Comparison of ENCODE assay signal across 23 cellular contexts in genomic region chr22:36658900-36659299, GRCh38. TPM values are rescaled to one million over a fixed set of nuclear protein-coding genes. Genes with fewer than 3 reads are reported as not detected.
DNase-seq lines count a peak whose midpoint lies in the region; ATAC-seq and TF ChIP-seq lines count a peak whose summit lies in the region.
"Had no signal": no experiment of that assay in that cellular context is flagged by ENCODE, and none has a peak within 500 bp of the region (broad histone marks: within the 10 kb centered on the region; RNA-seq: fewer than 3 reads in every experiment).

No MANE protein-coding gene starts in this region.

- DNase-seq in A673 (ENCODE audit: low spot score) (peak; percentile 15), IMR-90 (no peak), astrocyte of the spinal cord (ENCODE audit: low read depth, low spot score) (peak; percentile 45), mesenteric fat pad (ENCODE audit: low spot score) (peak; percentile 67), hepatocyte (ENCODE audit: low spot score) (no peak)
- DNase-seq: ACHN; activated CD4-positive, alpha-beta memory T cell treated with anti-CD3 and anti-CD28 coated beads, Interleukin-2, amount 10 ng/mL, durations not matched to agents 7 days and 5 days; activated naive CD4-positive, alpha-beta T cell treated with Interleukin-2 at 50 U/mL for 16 hours; activated T-cell treated with anti-CD3 and anti-CD28 coated beads, Interleukin-2, amount 50 U/mL, for 1 hour; Karpas-422; natural killer cell; NCI-H1092 treated with DMSO at 0.1 percent for 48 hours; NCI-H526 treated with DMSO at 0.1 percent for 48 hours; stimulated activated CD4-positive, alpha-beta T cell treated with anti-CD3 and anti-CD28 coated beads, Interleukin-4, amount 100 ng/mL, for 1 hour; upper lobe of right lung had no signal

- no peak overlapping the region for H3K56ac ChIP-seq in IMR-90 (ENCODE audit: extremely low read depth, insufficient read depth, low read length)

- H3K9me3 ChIP-seq in A673 (ENCODE audit: low read depth, low read length, poor library complexity, severe bottlenecking) (no peaks in the 10 kb centered on the region), IMR-90 (ENCODE audit: control insufficient read depth, insufficient read depth, low read length) (no peaks in the 10 kb centered on the region), hepatocyte (ENCODE audit: low read depth) (no peaks in the 10 kb centered on the region)
- H3K9me3 ChIP-seq: SJSA1, upper lobe of right lung had no signal

- H4K20me1 ChIP-seq in IMR-90 (ENCODE audit: insufficient read depth, low read length): no peaks in the 10 kb centered on the region
- no peaks in the 10 kb centered on the region for H4K20me1 ChIP-seq in hepatocyte (ENCODE audit: insufficient read depth, poor library complexity, severe bottlenecking)

- H3K36me3 ChIP-seq in A673 (ENCODE audit: insufficient read depth, low read length, poor library complexity, severe bottlenecking): no peaks in the 10 kb centered on the region
- no peaks in the 10 kb centered on the region for H3K36me3 ChIP-seq in IMR-90 (ENCODE audit: control insufficient read depth, insufficient read depth, low read length)
- no peaks in the 10 kb centered on the region for H3K36me3 ChIP-seq in hepatocyte (replicated peaks; ENCODE audit: insufficient read depth, low read depth)
- H3K36me3 ChIP-seq: SJSA1, upper lobe of right lung had no signal

- H3K4ac ChIP-seq in IMR-90 (ENCODE audit: low read depth, low read length): no peak overlapping the region

- intact Hi-C loops in A673 (cut with micrococcal nuclease; ENCODE audit: unreplicated experiment) (no loop called here), IMR-90 (cut with micrococcal nuclease) (no loop called here)

- no peaks in the 10 kb centered on the region for H3K27me3 ChIP-seq in A673 (replicated peaks; ENCODE audit: insufficient read depth, low read depth, low read length, poor library complexity)
- H3K27me3 ChIP-seq in IMR-90 (ENCODE audit: control insufficient read depth, insufficient read depth, low read length): peaks cover 19% of the 10 kb centered on the region
- H3K27me3 ChIP-seq in hepatocyte: no peaks in the 10 kb centered on the region

- TF ChIP-seq POLR2A in IMR-90 (IDR thresholded peaks at IDR 0.05; ENCODE audit: low read depth, low read length): no peak
- no peak for TF ChIP-seq POLR2A in GM18505 (IDR thresholded peaks at IDR 0.05; ENCODE audit: borderline replicate concordance, extremely low read depth, insufficient read depth, insufficient read length)

- H4K91ac ChIP-seq in IMR-90 (ENCODE audit: insufficient read depth, low read depth, low read length): peak overlapping the region; percentile 43; the same call in 1 of the 2 replicates

- TF ChIP-seq CTCF in A673 (conservative IDR thresholded peaks at IDR 0.05; ENCODE audit: low read depth, low read length) (no peak), IMR-90 (conservative IDR thresholded peaks at IDR 0.05; ENCODE audit: low read depth, low read length) (no peak), astrocyte of the spinal cord (IDR thresholded peaks at IDR 0.05; ENCODE audit: low read depth, low read length) (no peak), hepatocyte (IDR thresholded peaks at IDR 0.05; ENCODE audit: poor library complexity) (no peak)

- H2AFZ ChIP-seq in IMR-90 (replicated peaks; ENCODE audit: low read length, poor library complexity): peak overlapping the region; percentile 27
- no peak overlapping the region for H2AFZ ChIP-seq in hepatocyte

- no peak for TF ChIP-seq RAD21 in IMR-90 (IDR thresholded peaks at IDR 0.05; ENCODE audit: low read length)

- no peak overlapping the region for H3K23ac ChIP-seq in IMR-90 (ENCODE audit: low read depth, low read length)

- H3K27ac ChIP-seq in A673 (ENCODE audit: low read depth, low read length, poor library complexity, severe bottlenecking) (peak overlapping the region; percentile 64), IMR-90 (ENCODE audit: insufficient read depth, low read length) (no peak overlapping the region), hepatocyte (no peak overlapping the region)
- H3K27ac ChIP-seq: SJSA1, upper lobe of right lung had no signal

- H3K4me2 ChIP-seq in IMR-90 (ENCODE audit: low read depth, low read length): no peak overlapping the region
- no peak overlapping the region for H3K4me2 ChIP-seq in hepatocyte

- no peak overlapping the region; the same call in 1 of the 2 replicates for H3K18ac ChIP-seq in IMR-90 (ENCODE audit: low read depth, low read length)

- H3K9ac ChIP-seq in IMR-90 (ENCODE audit: low read depth, low read length): no peak overlapping the region

- ATAC-seq in IMR-90 (ENCODE audit: low read depth) (no peak), GM18505 (IDR thresholded peaks at IDR 0.05; ENCODE audit: unreplicated experiment) (no peak), GM18511 (IDR thresholded peaks at IDR 0.05; ENCODE audit: unreplicated experiment) (no peak), GM19455 (IDR thresholded peaks at IDR 0.05; ENCODE audit: unreplicated experiment) (no peak)
- ATAC-seq: natural killer cell, WTC11 had no signal

- no peak overlapping the region; the same call in 1 of the 2 replicates for H3K14ac ChIP-seq in IMR-90 (replicated peaks; ENCODE audit: low read depth, low read length)

- 0 out of 2 replicates have a peak overlapping the region, but pooled peaks have one; percentile 88 for H2BK20ac ChIP-seq in IMR-90 (ENCODE audit: low read depth, low read length)

- no peaks in the 10 kb centered on the region for H3K79me2 ChIP-seq in hepatocyte

- in situ Hi-C loops in IMR-90 (cut with MboI; ENCODE audit: low sequenced_read_pairs) (no loop called here), astrocyte of the spinal cord (cut with HindIII; ENCODE audit: low sequenced_read_pairs) (no loop called here)

- POLR2A ChIA-PET in A673 (lab: Charles Lee; ENCODE audit: low non-redundant PET) (no interaction called here), IMR-90 (lab: Charles Lee; ENCODE audit: unreplicated experiment) (no interaction called here)

- dilution Hi-C loops in IMR-90 (cut with HindIII; ENCODE audit: low sequenced_read_pairs, unreplicated experiment): no loop called here

- H3K9me1 ChIP-seq in IMR-90 (ENCODE audit: insufficient read depth, low read length): peaks cover 15% of the 10 kb centered on the region

- BruUV-seq in A673 (replicated peaks; lab: Mats Ljungman, UMichigan) (no TSS peak), IMR-90 (replicated peaks; lab: Mats Ljungman, UMichigan) (no TSS peak)

- H2BK120ac ChIP-seq in IMR-90 (ENCODE audit: low read depth, low read length): peak overlapping the region; percentile 63; the same call in 1 of the 2 replicates

- 0 out of 3 replicates have a peak overlapping the region, but pooled peaks have one; percentile 52 for H2BK15ac ChIP-seq in IMR-90 (ENCODE audit: low read depth, low read length)

- H3K79me1 ChIP-seq in IMR-90 (ENCODE audit: low read depth in 1 of 2, low read length in 2 of 2): no peaks in the 10 kb centered on the region

- CTCF ChIA-PET in A673 (lab: Charles Lee): no interaction called here
- CTCF ChIA-PET in IMR-90 (lab: Yijun Ruan, JAX): no interaction called here

- no peaks in the 10 kb centered on the region for H3K9me2 ChIP-seq in hepatocyte (replicated peaks; ENCODE audit: insufficient read depth)

- no CpG with 5 or more reads among the region's 9 CpGs for WGBS in IMR-90 (ENCODE audit: extremely low coverage in 2 of 2, insufficient read length in 1 of 2), 2 experiments
- WGBS in hepatocyte (ENCODE audit: low lambda C conversion rate, missing lambda C conversion rate): 93% methylated on average over 8 of the region's 9 CpGs

- peak overlapping the region; percentile 87; the same call in 1 of the 2 replicates for H2AK5ac ChIP-seq in IMR-90 (ENCODE audit: low read depth, low read length)

- H3K4me1 ChIP-seq in A673 (ENCODE audit: insufficient read depth, low read length, poor library complexity, severe bottlenecking): peaks cover 15% of the 10 kb centered on the region
- peaks cover 11% of the 10 kb centered on the region; the same call in 1 of the 2 replicates for H3K4me1 ChIP-seq in IMR-90 (ENCODE audit: control insufficient read depth, insufficient read depth, low read length)
- H3K4me1 ChIP-seq in hepatocyte (ENCODE audit: insufficient read depth): no peaks in the 10 kb centered on the region

- H2BK5ac ChIP-seq in IMR-90 (ENCODE audit: low read depth, low read length, poor library complexity, severe bottlenecking): no peak overlapping the region

- peak overlapping the region; percentile 58 for H2AK9ac ChIP-seq in IMR-90 (replicated peaks; ENCODE audit: low read depth, low read length, poor library complexity)

- no peak overlapping the region for H3K4me3 ChIP-seq in A673 (ENCODE audit: low read depth, low read length, poor library complexity, severe bottlenecking)
- no peak overlapping the region for H3K4me3 ChIP-seq in IMR-90 (ENCODE audit: insufficient read depth, low read depth, low read length)
- H3K4me3 ChIP-seq in astrocyte of the spinal cord (ENCODE audit: low read depth, low read length): no peak overlapping the region
- no peak overlapping the region for H3K4me3 ChIP-seq in hepatocyte
- H3K4me3 ChIP-seq: SJSA1, skin epidermis, upper lobe of right lung had no signal

- H4K5ac ChIP-seq in IMR-90 (ENCODE audit: low read depth, low read length): no peak overlapping the region

- no peak overlapping the region for H4K8ac ChIP-seq in IMR-90 (ENCODE audit: low read depth in 2 of 2, low read length in 2 of 2)

TF ChIP-seq in IMR-90, 13 proteins besides CTCF, POLR2A, EP300 and RAD21:
- no peak for TF ChIP-seq CEBPB (IDR thresholded peaks at IDR 0.05; ENCODE audit: low read depth, low read length)
TF ChIP-seq in IMR-90: peak in this region for 0.

RNA-seq across cellular contexts. Expression of gene CACNG2, which starts 44.7 kb away (rescaled TPM):
- not detected in 2 replicates for total RNA-seq in A673 (2021)
- not detected in 2 replicates for total RNA-seq in IMR-90 (2012; rRNA removed)
- polyA plus RNA-seq in IMR-90 (2012; rRNA removed): not detected in 2 replicates
- not detected in 2 replicates for polyA plus RNA-seq in IMR-90 (2012; cell fraction: cytosol; rRNA removed)
- not detected in 2 replicates for polyA plus RNA-seq in IMR-90 (2012; cell fraction: nucleus; rRNA removed; ENCODE audit: low replicate concordance)
- 0.19 TPM for total RNA-seq in mesenteric fat pad
- not detected in 2 replicates for total RNA-seq in hepatocyte
- polyA plus RNA-seq in hepatocyte: not detected in 2 replicates
- total RNA-seq: activated CD4-positive, alpha-beta memory T cell treated with anti-CD3 and anti-CD28 coated beads, Interleukin-2, amount 10 ng/mL, durations not matched to agents 7 days and 5 days; fibroblast of villous mesenchyme; kidney epithelial cell; natural killer cell; SJSA1; upper lobe of right lung; WTC11 had no signal

Comparison
In these comparisons a context has a peak if more than half of its experiments do, and no peak if none do; other contexts are left out.
1. DNase-seq: peak in A673 (single experiment), astrocyte of the spinal cord (single experiment) and mesenteric fat pad (single experiment); none in IMR-90 (single experiment) and hepatocyte (single experiment).